ENCODE assay signal across 12 cellular contexts in the genomic region with DNA sequence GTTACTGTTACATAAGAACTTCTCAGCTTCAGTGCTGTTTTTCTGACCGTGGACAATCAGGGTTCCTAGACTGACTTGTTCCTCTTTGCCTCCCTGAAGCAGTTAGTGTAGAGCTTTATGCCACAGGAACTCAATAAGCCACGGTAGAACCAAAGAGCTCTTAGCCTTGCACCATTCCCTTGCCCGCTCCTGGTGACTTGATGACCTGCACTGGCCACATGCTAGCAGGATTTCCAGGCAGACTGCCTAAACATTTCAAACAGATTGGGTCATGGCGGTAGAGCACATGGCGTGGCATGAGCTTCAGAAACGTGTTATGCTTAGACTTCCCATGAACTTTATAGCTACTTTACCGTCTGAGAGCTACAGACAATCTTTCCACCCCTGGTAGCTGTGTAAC. TPM values are rescaled to one million over a fixed set of nuclear protein-coding genes. Genes with fewer than 3 reads are reported as not detected.
DNase-seq lines count a peak whose midpoint lies in the region; ATAC-seq and TF ChIP-seq lines count a peak whose summit lies in the region.
"Had no signal": no experiment of that assay in that cellular context is flagged by ENCODE, and none has a peak within 500 bp of the region (broad histone marks: within the 10 kb centered on the region; RNA-seq: fewer than 3 reads in every experiment).

No MANE protein-coding gene starts in this region.

- H3K36me3 Mint-ChIP-seq in activated CD8-positive, alpha-beta memory T cell treated with anti-CD3 and anti-CD28 coated beads, Interleukin-2, amount 10 ng/mL, durations not matched to agents 7 days and 5 days: peaks cover 18% of the 10 kb centered on the region

- H3K9me2 ChIP-seq in PC-9 (ENCODE audit: insufficient read depth): no peaks in the 10 kb centered on the region

- H3K27ac ChIP-seq in PC-9: peak overlapping the region; percentile 87
- H3K27ac ChIP-seq in osteoblast (ENCODE audit: low read depth, low read length): peak overlapping the region; percentile 92
- H3K27ac ChIP-seq in A673 (ENCODE audit: low read depth, low read length, poor library complexity, severe bottlenecking): no peak overlapping the region
- H3K27ac ChIP-seq: body of pancreas had no signal

- POLR2A ChIA-PET in PC-9 (lab: Charles Lee; ENCODE audit: unreplicated experiment) (interaction anchor here (0.6 kb wide), 2 partner anchors 767 to 1382 kb away, joined by 4 read pairs; a partner anchor contains a TSS), A673 (lab: Charles Lee; ENCODE audit: low non-redundant PET) (no interaction called here)

- H3K79me2 ChIP-seq in PC-9 (ENCODE audit: low read depth) (no peaks in the 10 kb centered on the region), osteoblast (ENCODE audit: insufficient read depth, low read length) (no peaks in the 10 kb centered on the region)

- peaks cover 10% of the 10 kb centered on the region for H3K27me3 Mint-ChIP-seq in activated CD8-positive, alpha-beta memory T cell treated with anti-CD3 and anti-CD28 coated beads, Interleukin-2, amount 10 ng/mL, durations not matched to agents 7 days and 5 days

- DNase-seq in activated CD8-positive, alpha-beta memory T cell treated with anti-CD3 and anti-CD28 coated beads, Interleukin-2, amount 10 ng/mL, durations not matched to agents 7 days and 5 days: no peak
- no peak for DNase-seq in activated CD8-positive, alpha-beta memory T cell treated with anti-CD3 and anti-CD28 coated beads, Interleukin-2, amount 50 U/mL, for 4 hours
- no peak for DNase-seq in PC-9
- DNase-seq in astrocyte of the hippocampus (ENCODE audit: low read depth, low spot score): peak; percentile 38
- DNase-seq in osteoblast (ENCODE audit: insufficient read length, low spot score, missing footprints): no peak
- no peak for DNase-seq in NCI-H524 (lab: John Stamatoyannopoulos, UW)
- DNase-seq in A673 (ENCODE audit: low spot score): no peak
- DNase-seq: body of pancreas; kidney glomerular epithelial cell; stimulated activated CD4-positive, alpha-beta T cell treated with anti-CD3 and anti-CD28 coated beads, Interleukin-4, amount 100 ng/mL, for 4 hours had no signal

- no TSS peak for BruUV-seq in PC-9 (replicated peaks; lab: Mats Ljungman, UMichigan)
- BruUV-seq in A673 (replicated peaks; lab: Mats Ljungman, UMichigan): no TSS peak

- H3F3A ChIP-seq in PC-9 (ENCODE audit: insufficient read depth, low read depth): peaks cover 31% of the 10 kb centered on the region

- H3K4me3 Mint-ChIP-seq in activated CD8-positive, alpha-beta memory T cell treated with anti-CD3 and anti-CD28 coated beads, Interleukin-2, amount 10 ng/mL, durations not matched to agents 7 days and 5 days: peak overlapping the region; percentile 52

- H4K20me1 ChIP-seq in PC-9 (ENCODE audit: insufficient read depth) (no peaks in the 10 kb centered on the region), osteoblast (ENCODE audit: insufficient read depth, low read length) (no peaks in the 10 kb centered on the region)

- H3K4me1 ChIP-seq in PC-9 (replicated peaks; ENCODE audit: insufficient read depth) (peaks cover 44% of the 10 kb centered on the region), osteoblast (ENCODE audit: insufficient read depth, low read length) (peaks cover 40% of the 10 kb centered on the region), A673 (ENCODE audit: insufficient read depth, low read length, poor library complexity, severe bottlenecking) (no peaks in the 10 kb centered on the region)
- H3K4me1 ChIP-seq: body of pancreas had no signal

- CTCF ChIA-PET in activated CD8-positive, alpha-beta memory T cell treated with anti-CD3 and anti-CD28 coated beads, Interleukin-2, amount 10 ng/mL, durations not matched to agents 7 days and 5 days (lab: Charles Lee): interaction anchor here (0.8 to 10.6 kb wide), 9 partner anchors 10 to 79 kb away, joined by 3 to 51 read pairs (median 4); a partner anchor contains a TSS
- CTCF ChIA-PET in PC-9 (lab: Charles Lee): interaction anchor here (1.5 kb wide), 1 partner anchor 79 kb away, joined by 4 read pairs; no protein-coding TSS in a partner anchor
- CTCF ChIA-PET in A673 (lab: Charles Lee): no interaction called here

- H2AFZ ChIP-seq in PC-9: 0 out of 2 replicates have a peak overlapping the region, but pooled peaks have one; percentile 23
- no peak overlapping the region for H2AFZ ChIP-seq in osteoblast (ENCODE audit: low read length)

- TF ChIP-seq CTCF in PC-9 (conservative IDR thresholded peaks at IDR 0.05): no peak
- TF ChIP-seq CTCF in osteoblast (IDR thresholded peaks at IDR 0.05; ENCODE audit: extremely low read depth, low read depth, low read length): no peak
- no peak for TF ChIP-seq CTCF in A673 (conservative IDR thresholded peaks at IDR 0.05; ENCODE audit: low read depth, low read length)

- peaks cover 81% of the 10 kb centered on the region for H3K4me1 Mint-ChIP-seq in activated CD8-positive, alpha-beta memory T cell treated with anti-CD3 and anti-CD28 coated beads, Interleukin-2, amount 10 ng/mL, durations not matched to agents 7 days and 5 days

- no peak for ATAC-seq in activated CD8-positive, alpha-beta memory T cell treated with anti-CD3 and anti-CD28 coated beads, Interleukin-2, amount 10 ng/mL, durations not matched to agents 7 days and 5 days
- no peak for ATAC-seq in HG02798 (IDR thresholded peaks at IDR 0.05; ENCODE audit: poor library complexity, unreplicated experiment)
- ATAC-seq: body of pancreas had no signal

- peak overlapping the region; percentile 91 for H3K27ac Mint-ChIP-seq in activated CD8-positive, alpha-beta memory T cell treated with anti-CD3 and anti-CD28 coated beads, Interleukin-2, amount 10 ng/mL, durations not matched to agents 7 days and 5 days

- H3K4me2 ChIP-seq in PC-9 (0 out of 2 replicates have a peak overlapping the region, but pooled peaks have one; percentile 71), osteoblast (ENCODE audit: insufficient read depth, low read length) (no peak overlapping the region)

- H3K27me3 ChIP-seq in PC-9 (ENCODE audit: insufficient read depth, low read depth): no peaks in the 10 kb centered on the region
- no peaks in the 10 kb centered on the region for H3K27me3 ChIP-seq in osteoblast (ENCODE audit: insufficient read depth, low read length)
- no peaks in the 10 kb centered on the region for H3K27me3 ChIP-seq in A673 (replicated peaks; ENCODE audit: insufficient read depth, low read depth, low read length, poor library complexity)
- H3K27me3 ChIP-seq: body of pancreas had no signal

- no peak overlapping the region for H3K4me3 ChIP-seq in PC-9
- H3K4me3 ChIP-seq in osteoblast (ENCODE audit: insufficient read depth, low read length): no peak overlapping the region
- H3K4me3 ChIP-seq in A673 (ENCODE audit: low read depth, low read length, poor library complexity, severe bottlenecking): no peak overlapping the region
- H3K4me3 ChIP-seq: body of pancreas had no signal

- peaks cover 4% of the 10 kb centered on the region for H3K9me3 Mint-ChIP-seq in activated CD8-positive, alpha-beta memory T cell treated with anti-CD3 and anti-CD28 coated beads, Interleukin-2, amount 10 ng/mL, durations not matched to agents 7 days and 5 days (ENCODE audit: low read depth)

- H3K36me3 ChIP-seq in PC-9 (ENCODE audit: low read depth) (no peaks in the 10 kb centered on the region), osteoblast (ENCODE audit: insufficient read depth, low read length) (no peaks in the 10 kb centered on the region), A673 (ENCODE audit: insufficient read depth, low read length, poor library complexity, severe bottlenecking) (no peaks in the 10 kb centered on the region)

- intact Hi-C loops in PC-9 (cut with micrococcal nuclease; ENCODE audit: unreplicated experiment): no loop called here
- intact Hi-C loops in A673 (cut with micrococcal nuclease; ENCODE audit: unreplicated experiment): no loop called here

- peaks cover 13% of the 10 kb centered on the region; the same call in 1 of the 2 replicates for H3K9me3 ChIP-seq in PC-9 (ENCODE audit: insufficient read depth, low read depth)
- peaks cover 8% of the 10 kb centered on the region for H3K9me3 ChIP-seq in osteoblast (ENCODE audit: low read depth, low read length)
- no peaks in the 10 kb centered on the region for H3K9me3 ChIP-seq in A673 (ENCODE audit: low read depth, low read length, poor library complexity, severe bottlenecking)
- H3K9me3 ChIP-seq: body of pancreas had no signal

RNA-seq across cellular contexts. Expression of a gene that starts 18.8 kb away (rescaled TPM):
- total RNA-seq in activated CD8-positive, alpha-beta memory T cell treated with anti-CD3 and anti-CD28 coated beads, Interleukin-2, amount 10 ng/mL, durations not matched to agents 7 days and 5 days: 10 to 100 TPM; 21.0 to 36.1 TPM
- total RNA-seq in PC-9 (2021) (not detected in 2 replicates), osteoblast (not detected in 2 replicates), A673 (2021) (not detected in 2 replicates)
- total RNA-seq: body of pancreas, glomerular endothelial cell had no signal

Comparison
In these comparisons a context has a peak if more than half of its experiments do, and no peak if none do; other contexts are left out.
1. RNA of a gene that starts 18.8 kb away (total RNA-seq): 21.0 to 36.1 TPM in activated CD8-positive, alpha-beta memory T cell treated with anti-CD3 and anti-CD28 coated beads, Interleukin-2, amount 10 ng/mL, durations not matched to agents 7 days and 5 days; not detected in PC-9, not detected in osteoblast and not detected in A673; every median in the first group is over 10 times any median in the second.